ENCODE assay signal across 8 cellular contexts in the genomic region with DNA sequence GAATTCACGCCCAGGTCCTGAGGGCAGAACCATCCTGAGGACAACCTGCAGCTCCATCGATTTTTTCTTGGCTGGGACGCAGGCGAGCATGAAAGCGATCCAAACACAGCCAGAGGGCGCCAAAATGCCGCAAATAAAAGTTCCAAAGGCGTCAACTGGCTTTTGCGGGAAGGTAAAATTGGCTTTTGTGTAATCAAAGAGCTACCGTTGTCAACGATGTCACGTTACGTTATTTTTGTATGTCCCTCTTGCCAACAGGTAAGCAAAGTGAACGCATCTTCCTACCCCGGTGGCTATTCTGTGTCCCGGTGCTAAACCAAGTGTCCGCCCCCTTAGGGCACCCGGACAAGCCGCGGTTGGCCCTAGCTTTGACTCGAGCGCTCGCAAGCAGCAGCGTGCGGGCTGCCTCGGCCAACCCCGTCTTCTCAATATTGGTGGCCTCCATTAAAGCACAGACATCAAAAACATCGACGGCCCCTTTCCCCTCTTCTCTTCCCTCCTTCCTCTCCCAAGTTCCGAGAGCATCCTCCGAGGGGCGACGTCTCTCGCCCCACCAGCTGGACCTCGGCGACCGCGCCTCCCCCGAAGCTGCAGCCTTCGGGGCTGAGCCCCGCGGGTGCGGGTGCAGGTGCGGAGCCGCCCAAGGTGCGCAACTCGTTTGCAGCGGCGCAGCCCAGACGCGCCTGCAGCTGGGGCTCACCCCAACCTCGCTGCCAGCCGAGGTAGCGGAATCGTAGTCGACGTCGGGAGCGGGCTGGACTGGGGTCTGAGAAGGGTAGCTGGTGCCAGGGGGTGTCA. TPM values are rescaled to one million over a fixed set of nuclear protein-coding genes. Genes with fewer than 3 reads are reported as not detected.
DNase-seq lines count a peak whose midpoint lies in the region; ATAC-seq, FAIRE-seq and TF ChIP-seq lines count a peak whose summit lies in the region.

No MANE protein-coding gene starts in this region.

- H3K79me2 ChIP-seq in Loucy (ENCODE audit: insufficient read depth, low read length): no peaks in the 10 kb centered on the region

- CTCF ChIA-PET in HEK293T (lab: Yijun Ruan, JAX): interaction anchor here (0.5 to 3.8 kb wide), 32 partner anchors 9 to 1475 kb away, joined by 3 to 41 read pairs (median 5); no protein-coding TSS in a partner anchor

- H3K9ac ChIP-seq in Loucy (ENCODE audit: low read depth, low read length, poor library complexity, severe bottlenecking): no peak overlapping the region

- H2AFZ ChIP-seq in Loucy (ENCODE audit: low read length): no peak overlapping the region

- no peak overlapping the region for H3K4me3 ChIP-seq in Loucy (ENCODE audit: low read length, poor library complexity, severe bottlenecking)
- H3K4me3 ChIP-seq in pancreas: peak overlapping the region in 1 of 4 donors; percentile 6

- TF ChIP-seq CTCF in GM12874 (IDR thresholded peaks at IDR 0.05; ENCODE audit: insufficient read depth, low read depth, low read length) (peak; percentile 67), Loucy (conservative IDR thresholded peaks at IDR 0.05; ENCODE audit: low read length) (peak; percentile 30; the same call in 1 of the 2 replicates), pancreas (IDR thresholded peaks at IDR 0.05) (peak; percentile 32 to 64 (median 54))

- H3F3A ChIP-seq in Loucy (ENCODE audit: low read depth): no peaks in the 10 kb centered on the region

- POLR2A ChIA-PET in HEK293T (lab: Yijun Ruan, JAX): interaction anchor here (0.7 to 2.6 kb wide), 7 partner anchors 88 to 232 kb away, joined by 3 to 9 read pairs (median 3); no protein-coding TSS in a partner anchor

- H4K20me1 ChIP-seq in Loucy (ENCODE audit: insufficient read depth, low read length, poor library complexity, severe bottlenecking): no peaks in the 10 kb centered on the region

- peak; percentile 68 for DNase-seq in HEK293T (ENCODE audit: extremely low spot score)
- peak; percentile 69 for DNase-seq in RPMI7951 (ENCODE audit: low read depth)
- DNase-seq in amygdala (lab: John Stamatoyannopoulos, UW): peak in 54 of 56 donors; percentile 13 to 88 (median 60)
- DNase-seq in left cardiac atrium: peak; percentile 77
- peak; percentile 70 to 84 (median 78) for DNase-seq in pancreas
- no peak for DNase-seq in mesenteric fat pad (ENCODE audit: low spot score)

- no peak for FAIRE-seq in pancreas (lab: Jason Lieb, UNC)

- H3K9me3 ChIP-seq in Loucy (ENCODE audit: insufficient read depth, low read depth, low read length): no peaks in the 10 kb centered on the region
- H3K9me3 ChIP-seq in pancreas: no peaks in the 10 kb centered on the region

- no peaks in the 10 kb centered on the region for H3K4me1 ChIP-seq in Loucy (ENCODE audit: insufficient read depth, low read length, poor library complexity, severe bottlenecking)
- H3K4me1 ChIP-seq in pancreas: no peaks in the 10 kb centered on the region

- no peaks in the 10 kb centered on the region for H3K27me3 ChIP-seq in Loucy (ENCODE audit: insufficient read depth, low read length, poor library complexity, severe bottlenecking)
- H3K27me3 ChIP-seq in pancreas: peaks cover 0 to 14% (median under 1%) of the 10 kb centered on the region in 4 donors

- intact Hi-C loops in left cardiac atrium (cut with DNase I) (loop anchor here in 1 of 2 donors (2.0 kb wide), 1 partner anchor 1098 kb away; no protein-coding TSS in a partner anchor), pancreas (cut with DNase I) (loop anchor here in 2 of 3 donors (5.0 to 10.0 kb wide), 2 partner anchors 1086 to 1098 kb away; no protein-coding TSS in a partner anchor)

- ATAC-seq in left cardiac atrium (peak; percentile 51 to 65), pancreas (peak; percentile 85 to 92 (median 86))

- 5% methylated on average over 59 of the region's 59 CpGs for WGBS in pancreas, 2 donors

- no peaks in the 10 kb centered on the region for H3K36me3 ChIP-seq in Loucy (ENCODE audit: insufficient read depth, low read length)
- no peaks in the 10 kb centered on the region for H3K36me3 ChIP-seq in pancreas

- H3K4me2 ChIP-seq in Loucy (ENCODE audit: low read depth, low read length, poor library complexity, severe bottlenecking): no peak overlapping the region

- H3K27ac ChIP-seq in pancreas: no peak overlapping the region

- H3K9me2 ChIP-seq in Loucy (replicated peaks; ENCODE audit: low read depth, low read length): no peaks in the 10 kb centered on the region

TF ChIP-seq in HEK293T, 16 proteins besides CTCF, POLR2A, EP300 and RAD21:
- TF ChIP-seq CTBP1 (IDR thresholded peaks at IDR 0.05; ENCODE audit: borderline replicate concordance): no peak
- TF ChIP-seq L3MBTL2 (conservative IDR thresholded peaks at IDR 0.05): peak; percentile 84

RNA-seq across cellular contexts. Expression of a gene that starts 1.1 kb away (rescaled TPM):
- total RNA-seq in RPMI7951 (2014; rRNA removed; shearing (Covaris generic)): 18.7 and 23.0 TPM in 2 replicates
- 1 to 10 TPM; 6.2 to 9.4 TPM for total RNA-seq in left cardiac atrium
- total RNA-seq in pancreas: 1 to 10 TPM in 4 of 6 donors, under 1 TPM in 2; 0.23 to 8.3 (median 1.8) TPM
- polyA plus RNA-seq in pancreas: 1 to 10 TPM; 1.4 to 2.6 TPM
- total RNA-seq in mesenteric fat pad: 46.9 TPM
